ENCODE assay signal across 12 cellular contexts in genomic region chr2:29110916-29111315, GRCh38. TPM values are rescaled to one million over a fixed set of nuclear protein-coding genes. Genes with fewer than 3 reads are reported as not detected.
DNase-seq lines count a peak whose midpoint lies in the region; ATAC-seq, FAIRE-seq and TF ChIP-seq lines count a peak whose summit lies in the region.
"Had no signal": no experiment of that assay in that cellular context is flagged by ENCODE, and none has a peak within 500 bp of the region (broad histone marks: within the 10 kb centered on the region; RNA-seq: fewer than 3 reads in every experiment).

No MANE protein-coding gene starts in this region.

- peak overlapping the region; percentile 100 for H3K27ac Mint-ChIP-seq in Calu3 (ENCODE audit: unreplicated experiment)
- H3K27ac Mint-ChIP-seq in astrocyte (ENCODE audit: unreplicated experiment), result no peak overlapping the region
- H3K27ac Mint-ChIP-seq: activated naive CD4-positive, alpha-beta T cell treated with anti-CD3 and anti-CD28 coated beads, Interleukin-2, amount 50 U/mL, for 24 hours had no signal

- H3K27me3 Mint-ChIP-seq in Calu3 (ENCODE audit: unreplicated experiment) (no peaks in the 10 kb centered on the region), astrocyte (ENCODE audit: low read depth, unreplicated experiment) (no peaks in the 10 kb centered on the region)
- H3K27me3 Mint-ChIP-seq: activated naive CD4-positive, alpha-beta T cell treated with anti-CD3 and anti-CD28 coated beads, Interleukin-2, amount 50 U/mL, for 24 hours had no signal

- H3K27ac ChIP-seq in astrocyte (ENCODE audit: low read depth, low read length), result no peak overlapping the region
- H3K27ac ChIP-seq: C4-2B, pancreas had no signal

- no peaks in the 10 kb centered on the region for H3K36me3 ChIP-seq in astrocyte (ENCODE audit: insufficient read depth, low read length)
- H3K36me3 ChIP-seq: pancreas had no signal

- no peak overlapping the region for H2AFZ ChIP-seq in astrocyte (ENCODE audit: low read depth, low read length)

- H3K36me3 Mint-ChIP-seq in Calu3 (ENCODE audit: insufficient read depth, unreplicated experiment), result peaks cover 46% of the 10 kb centered on the region
- H3K36me3 Mint-ChIP-seq in astrocyte (ENCODE audit: low read depth, unreplicated experiment), result peaks cover 2% of the 10 kb centered on the region
- H3K36me3 Mint-ChIP-seq: activated naive CD4-positive, alpha-beta T cell treated with anti-CD3 and anti-CD28 coated beads, Interleukin-2, amount 50 U/mL, for 24 hours had no signal

- no peak for FAIRE-seq in astrocyte (lab: Jason Lieb, UNC)
- FAIRE-seq: pancreas had no signal

- no peak for TF ChIP-seq CTCF in Calu3 (IDR thresholded peaks at IDR 0.05; ENCODE audit: unreplicated experiment)
- TF ChIP-seq CTCF in astrocyte (IDR thresholded peaks at IDR 0.05; ENCODE audit: insufficient read depth, low read depth, low read length), result no peak

- peaks cover 63% of the 10 kb centered on the region for H3K4me1 Mint-ChIP-seq in Calu3 (ENCODE audit: low read depth, unreplicated experiment)
- H3K4me1 Mint-ChIP-seq in astrocyte (ENCODE audit: low read depth, unreplicated experiment), result peaks cover 37% of the 10 kb centered on the region

- intact Hi-C loops in Calu3 (cut with micrococcal nuclease; ENCODE audit: unreplicated experiment), result loop anchor here (5.0 to 10.0 kb wide), 3 partner anchors 54 to 156 kb away; no protein-coding TSS in a partner anchor

- H3K4me3 Mint-ChIP-seq in Calu3 (ENCODE audit: low read depth, unreplicated experiment) (no peak overlapping the region), astrocyte (ENCODE audit: unreplicated experiment) (no peak overlapping the region)
- H3K4me3 Mint-ChIP-seq: activated naive CD4-positive, alpha-beta T cell treated with anti-CD3 and anti-CD28 coated beads, Interleukin-2, amount 50 U/mL, for 24 hours had no signal

- H4K20me1 ChIP-seq in astrocyte (ENCODE audit: insufficient read depth, low read length), result no peaks in the 10 kb centered on the region

- no peaks in the 10 kb centered on the region for H3K27me3 ChIP-seq in astrocyte (ENCODE audit: insufficient read depth, low read length)
- H3K27me3 ChIP-seq: pancreas had no signal

- no peaks in the 10 kb centered on the region for H3K9me3 Mint-ChIP-seq in Calu3 (ENCODE audit: low read depth, unreplicated experiment)
- no peaks in the 10 kb centered on the region for H3K9me3 Mint-ChIP-seq in astrocyte (ENCODE audit: unreplicated experiment)
- H3K9me3 Mint-ChIP-seq: activated naive CD4-positive, alpha-beta T cell treated with anti-CD3 and anti-CD28 coated beads, Interleukin-2, amount 50 U/mL, for 24 hours had no signal

- ATAC-seq in GM18873 (IDR thresholded peaks at IDR 0.05; ENCODE audit: low FRiP score, unreplicated experiment) (peak; percentile 56), HG03060 (IDR thresholded peaks at IDR 0.05; ENCODE audit: low read depth, unreplicated experiment) (peak; percentile 45), GM19455 (IDR thresholded peaks at IDR 0.05; ENCODE audit: unreplicated experiment) (no peak)
- ATAC-seq: pancreas had no signal

- peaks cover 2% of the 10 kb centered on the region for H3K79me2 ChIP-seq in astrocyte (ENCODE audit: insufficient read depth, low read length)

- H3K4me3 ChIP-seq in astrocyte (ENCODE audit: insufficient read depth, low read depth, low read length), result no peak overlapping the region
- H3K4me3 ChIP-seq: pancreas had no signal

- H3K9ac ChIP-seq in astrocyte (ENCODE audit: low read length), result no peak overlapping the region

- no peak overlapping the region for H3K4me2 ChIP-seq in astrocyte (ENCODE audit: low read length)

- peak; percentile 47 for DNase-seq in Calu3
- peak; percentile 36 for DNase-seq in astrocyte (ENCODE audit: low read depth)
- DNase-seq in stimulated activated naive CD4-positive, alpha-beta T cell (lab: John Stamatoyannopoulos, UW), result no peak
- DNase-seq in stimulated activated CD4-positive, alpha-beta T cell treated with anti-CD3 and anti-CD28 coated beads, Interleukin-2, amount 100 ng/mL, for 48 hours, result no peak
- DNase-seq in NCI-H2081 (lab: John Stamatoyannopoulos, UW), result no peak
- DNase-seq: pancreas had no signal

- CTCF ChIA-PET in Calu3 (lab: Charles Lee), result no interaction called here

- no TSS peak for BruUV-seq in Calu3 (replicated peaks; lab: Mats Ljungman, UMichigan)

- peaks cover 36% of the 10 kb centered on the region for H3K4me1 ChIP-seq in astrocyte (ENCODE audit: insufficient read depth, low read length)
- H3K4me1 ChIP-seq: pancreas had no signal

- H3K9me3 ChIP-seq in astrocyte (ENCODE audit: insufficient read depth, low read depth, low read length), result no peaks in the 10 kb centered on the region
- H3K9me3 ChIP-seq: pancreas had no signal

RNA-seq across cellular contexts. Expression of gene CLIP4, which starts 4.3 kb away (rescaled TPM):
- 136 and 184 TPM in 2 replicates for total RNA-seq in Calu3 (2022)
- 14.7 and 18.4 TPM in 2 replicates for total RNA-seq in astrocyte

RNA-seq across cellular contexts. Expression of gene PCARE, which starts 36.6 kb away (rescaled TPM):
- not detected in 2 replicates for total RNA-seq in Calu3 (2022)
- not detected in 2 replicates for total RNA-seq in astrocyte
- total RNA-seq: kidney epithelial cell had no signal

Comparison
In these comparisons a context has a peak if more than half of its experiments do, and no peak if none do; other contexts are left out.
1. DNase-seq: peak in Calu3 (single experiment) and astrocyte (single experiment); none in stimulated activated naive CD4-positive, alpha-beta T cell (0 of 6), stimulated activated CD4-positive, alpha-beta T cell treated with anti-CD3 and anti-CD28 coated beads, Interleukin-2, amount 100 ng/mL, for 48 hours (0 of 2) and NCI-H2081 (0 of 2).